8 cellular contexts compared by ENCODE assay signal in genomic region chr9:116000748-116001329, GRCh38.
DNase-seq lines count a peak whose midpoint lies in the region; ATAC-seq and TF ChIP-seq lines count a peak whose summit lies in the region.

No MANE protein-coding gene starts in this region.

- TF ChIP-seq CTCF in heart right ventricle (IDR thresholded peaks at IDR 0.05) (peak in 8 of 9 donors; percentile 25 to 47 (median 42)), astrocyte of the spinal cord (IDR thresholded peaks at IDR 0.05; ENCODE audit: low read depth, low read length) (peak; percentile 42), osteoblast (IDR thresholded peaks at IDR 0.05; ENCODE audit: extremely low read depth, low read depth, low read length) (peak; percentile 44)

- no peaks in the 10 kb centered on the region for H4K20me1 ChIP-seq in osteoblast (ENCODE audit: insufficient read depth, low read length)

- H3K9me3 Mint-ChIP-seq in activated naive CD4-positive, alpha-beta T cell treated with anti-CD3 and anti-CD28 coated beads, Interleukin-2, amount 10 ng/mL, durations not matched to agents 7 days and 5 days = peaks cover 2% of the 10 kb centered on the region

- no peaks in the 10 kb centered on the region for H3K4me1 Mint-ChIP-seq in activated naive CD4-positive, alpha-beta T cell treated with anti-CD3 and anti-CD28 coated beads, Interleukin-2, amount 10 ng/mL, durations not matched to agents 7 days and 5 days

- H3K36me3 ChIP-seq in heart right ventricle = no peaks in the 10 kb centered on the region
- H3K36me3 ChIP-seq in osteoblast (ENCODE audit: insufficient read depth, low read length) = no peaks in the 10 kb centered on the region

- no peaks in the 10 kb centered on the region for H3K4me1 ChIP-seq in heart right ventricle
- peaks cover 55% of the 10 kb centered on the region for H3K4me1 ChIP-seq in osteoblast (ENCODE audit: insufficient read depth, low read length)

- H3K27me3 Mint-ChIP-seq in activated naive CD4-positive, alpha-beta T cell treated with anti-CD3 and anti-CD28 coated beads, Interleukin-2, amount 10 ng/mL, durations not matched to agents 7 days and 5 days = no peaks in the 10 kb centered on the region

- H3K27ac Mint-ChIP-seq in activated naive CD4-positive, alpha-beta T cell treated with anti-CD3 and anti-CD28 coated beads, Interleukin-2, amount 10 ng/mL, durations not matched to agents 7 days and 5 days = no peak overlapping the region

- ATAC-seq in heart right ventricle (no peak), left cardiac atrium (no peak), HG03457 (IDR thresholded peaks at IDR 0.05; ENCODE audit: unreplicated experiment) (peak; percentile 58), GM18873 (IDR thresholded peaks at IDR 0.05; ENCODE audit: low FRiP score, unreplicated experiment) (no peak)

- WGBS in heart right ventricle, 2 donors = 61 to 75% methylated on average over 4 of the region's 4 CpGs

- intact Hi-C loops in heart right ventricle (cut with DNase I) = loop anchor here in 2 of 10 donors (10.0 kb wide), 1 partner anchor 116 kb away; no protein-coding TSS in a partner anchor
- intact Hi-C loops in left cardiac atrium (cut with DNase I) = loop anchor here in 1 of 2 donors (10.0 kb wide), 1 partner anchor 116 kb away; no protein-coding TSS in a partner anchor

- H3K27ac ChIP-seq in heart right ventricle (no peak overlapping the region), osteoblast (ENCODE audit: low read depth, low read length) (no peak overlapping the region)

- no peaks in the 10 kb centered on the region for H3K36me3 Mint-ChIP-seq in activated naive CD4-positive, alpha-beta T cell treated with anti-CD3 and anti-CD28 coated beads, Interleukin-2, amount 10 ng/mL, durations not matched to agents 7 days and 5 days

- no peak for DNase-seq in heart right ventricle
- DNase-seq in left cardiac atrium = no peak
- no peak for DNase-seq in astrocyte of the spinal cord (ENCODE audit: low read depth, low spot score)
- DNase-seq in osteoblast (ENCODE audit: insufficient read length, low spot score, missing footprints) = no peak
- DNase-seq in NCI-H1436 (lab: John Stamatoyannopoulos, UW) = no peak
- DNase-seq in activated naive CD4-positive, alpha-beta T cell treated with anti-CD3 and anti-CD28 coated beads, Interleukin-2, amount 10 ng/mL, durations not matched to agents 7 days and 5 days = no peak

- no peaks in the 10 kb centered on the region for H3K79me2 ChIP-seq in osteoblast (ENCODE audit: insufficient read depth, low read length)

- H3K4me2 ChIP-seq in osteoblast (ENCODE audit: insufficient read depth, low read length) = no peak overlapping the region

- CTCF ChIA-PET in activated naive CD4-positive, alpha-beta T cell treated with anti-CD3 and anti-CD28 coated beads, Interleukin-2, amount 10 ng/mL, durations not matched to agents 7 days and 5 days (lab: Charles Lee) = no interaction called here

- no peak overlapping the region for H2AFZ ChIP-seq in osteoblast (ENCODE audit: low read length)

- H3K4me3 Mint-ChIP-seq in activated naive CD4-positive, alpha-beta T cell treated with anti-CD3 and anti-CD28 coated beads, Interleukin-2, amount 10 ng/mL, durations not matched to agents 7 days and 5 days = no peak overlapping the region

- H3K27me3 ChIP-seq in heart right ventricle (no peaks in the 10 kb centered on the region), osteoblast (ENCODE audit: insufficient read depth, low read length) (no peaks in the 10 kb centered on the region)

- in situ Hi-C loops in astrocyte of the spinal cord (cut with HindIII; ENCODE audit: low sequenced_read_pairs) = no loop called here

- no peak overlapping the region for H3K4me3 ChIP-seq in heart right ventricle
- H3K4me3 ChIP-seq in astrocyte of the spinal cord (ENCODE audit: low read depth, low read length) = no peak overlapping the region
- H3K4me3 ChIP-seq in osteoblast (ENCODE audit: insufficient read depth, low read length) = no peak overlapping the region

- H3K9me3 ChIP-seq in heart right ventricle (no peaks in the 10 kb centered on the region), osteoblast (ENCODE audit: low read depth, low read length) (no peaks in the 10 kb centered on the region)
